Comparison of ENCODE assay signal across 8 cellular contexts in genomic region chr12:15627995-15628945, GRCh38.
DNase-seq lines count a peak whose midpoint lies in the region; ATAC-seq and TF ChIP-seq lines count a peak whose summit lies in the region.

No MANE protein-coding gene starts in this region.

- POLR2A ChIA-PET in HCT116 (lab: Charles Lee): no interaction called here

- no TSS peak for BruUV-seq in HCT116 (replicated peaks; lab: Mats Ljungman, UMichigan)

- H3K9ac ChIP-seq in HCT116 (ENCODE audit: low read length): peak overlapping the region; percentile 52

- H3K36me3 ChIP-seq in HCT116 (ENCODE audit: control insufficient read depth in 1 of 2, insufficient read depth in 2 of 2, low read length in 2 of 2): 0 out of 4 replicates have a peak, but pooled peaks cover 0 to 7% of the 10 kb centered on the region in 2 experiments
- peaks cover 18% of the 10 kb centered on the region for H3K36me3 ChIP-seq in brain microvascular endothelial cell (replicated peaks)
- peaks cover 0 to 26% (median 20%) of the 10 kb centered on the region in 4 donors for H3K36me3 ChIP-seq in stomach

- H3K27me3 ChIP-seq in HCT116 (ENCODE audit: insufficient read depth, low read length) (no peaks in the 10 kb centered on the region), brain microvascular endothelial cell (replicated peaks) (no peaks in the 10 kb centered on the region), layer of hippocampus (ENCODE audit: control insufficient read depth, insufficient read depth, low read length) (no peaks in the 10 kb centered on the region), stomach (no peaks in the 10 kb centered on the region)

- H3K27ac ChIP-seq in HCT116 (ENCODE audit: low read depth, low read length) (peak overlapping the region; percentile 85), brain microvascular endothelial cell (peak overlapping the region; percentile 98), layer of hippocampus (ENCODE audit: low read depth, low read length) (peak overlapping the region; percentile 23), stomach (peak overlapping the region in 4 of 5 donors; percentile 72 to 82 (median 76))

- peak overlapping the region; percentile 65 for H3K4me2 ChIP-seq in HCT116 (ENCODE audit: low read length)

- no peaks in the 10 kb centered on the region for H3K9me2 ChIP-seq in HCT116 (ENCODE audit: insufficient read depth)

- no peak for ATAC-seq in HCT116
- no peak for ATAC-seq in GM18511 (IDR thresholded peaks at IDR 0.05; ENCODE audit: unreplicated experiment)
- ATAC-seq in HG02885 (IDR thresholded peaks at IDR 0.05; ENCODE audit: poor library complexity, unreplicated experiment): no peak
- ATAC-seq in GM21723 (IDR thresholded peaks at IDR 0.05; ENCODE audit: unreplicated experiment): no peak

- RAD21 ChIA-PET in HCT116 (lab: Charles Lee; ENCODE audit: low non-redundant PET in 1 of 2, low total read pairs in 2 of 2, uncharacterized antibody in 2 of 2, unreplicated experiment in 2 of 2): no interaction called here

- no peaks in the 10 kb centered on the region; the same call in 1 of the 2 replicates for H3K79me2 ChIP-seq in HCT116 (ENCODE audit: insufficient read depth, low read length)

- H4K20me1 ChIP-seq in HCT116 (ENCODE audit: insufficient read depth): no peaks in the 10 kb centered on the region

- TF ChIP-seq CTCF in HCT116 (IDR thresholded peaks at IDR 0.05 in 2 of 3, conservative IDR thresholded peaks at IDR 0.05 in 1 of 3; ENCODE audit: borderline replicate concordance in 1 of 3, insufficient read depth in 1 of 3, low read depth in 2 of 3, low read length in 2 of 3): no peak
- no peak for TF ChIP-seq CTCF in brain microvascular endothelial cell (IDR thresholded peaks at IDR 0.05; ENCODE audit: low read depth, low read length, missing control alignments)
- no peak for TF ChIP-seq CTCF in stomach (IDR thresholded peaks at IDR 0.05)

- intact Hi-C loops in HCT116 (cut with micrococcal nuclease): no loop called here
- intact Hi-C loops in stomach (cut with DNase I; ENCODE audit: low total_unique reads): no loop called here

- no peak overlapping the region for H3K4me3 ChIP-seq in HCT116 (replicated peaks in 1 of 2; ENCODE audit: low read depth in 1 of 2, low read length in 2 of 2)
- H3K4me3 ChIP-seq in brain microvascular endothelial cell (ENCODE audit: low read depth, low read length): no peak overlapping the region
- no peak overlapping the region for H3K4me3 ChIP-seq in stomach

- no peak for TF ChIP-seq RAD21 in HCT116 (IDR thresholded peaks at IDR 0.05; ENCODE audit: low read depth)

- no peak overlapping the region for H2AFZ ChIP-seq in HCT116 (ENCODE audit: low read depth, low read length, poor library complexity, severe bottlenecking)

- DNase-seq in HCT116 (ENCODE audit: low read depth, low spot score): no peak
- DNase-seq in brain microvascular endothelial cell: no peak
- DNase-seq in stomach: no peak
- DNase-seq in cerebellar nuclear complex (lab: John Stamatoyannopoulos, UW): no peak

- 52 to 61% (median 56%) methylated on average over 4 of the region's 4 CpGs for WGBS in stomach, 5 donors

- H3K9me3 ChIP-seq in HCT116 (ENCODE audit: control insufficient read depth in 1 of 2, insufficient read depth in 1 of 2, low read depth in 1 of 2, low read length in 2 of 2) (no peaks in the 10 kb centered on the region), stomach (no peaks in the 10 kb centered on the region)

- no peak for TF ChIP-seq POLR2A in HCT116 (IDR thresholded peaks at IDR 0.05; ENCODE audit: borderline replicate concordance, extremely low read depth, insufficient read depth, insufficient read length)
- no peak for TF ChIP-seq POLR2A in stomach (IDR thresholded peaks at IDR 0.05)

- CTCF ChIA-PET in HCT116 (lab: Charles Lee): no interaction called here

- H3K4me1 ChIP-seq in HCT116 (ENCODE audit: control insufficient read depth in 1 of 2, insufficient read depth in 2 of 2, low read length in 2 of 2): peaks cover 54 to 57% of the 10 kb centered on the region in 2 experiments
- H3K4me1 ChIP-seq in stomach: peaks cover 0 to 32% (median 16%) of the 10 kb centered on the region in 4 donors

- TF ChIP-seq EP300 in stomach (IDR thresholded peaks at IDR 0.05): no peak

- in situ Hi-C loops in brain microvascular endothelial cell (cut with HindIII; ENCODE audit: low pct_ligation_motif_present, low sequenced_read_pairs): no loop called here

TF ChIP-seq in HCT116, 20 proteins besides CTCF, POLR2A, EP300 and RAD21:
- no peak for TF ChIP-seq CEBPB (IDR thresholded peaks at IDR 0.05; ENCODE audit: low read depth)
- no peak for TF ChIP-seq ATF3 (IDR thresholded peaks at IDR 0.05)
- TF ChIP-seq FOSL1 (IDR thresholded peaks at IDR 0.05; ENCODE audit: low read depth): no peak
- no peak for TF ChIP-seq JUND (IDR thresholded peaks at IDR 0.05)
- no peak for TF ChIP-seq POLR2AphosphoS5 (IDR thresholded peaks at IDR 0.05; ENCODE audit: low read depth, low read length)
- no peak for TF ChIP-seq EGR1 (IDR thresholded peaks at IDR 0.05; ENCODE audit: low read depth)
- TF ChIP-seq ZFX (IDR thresholded peaks at IDR 0.05): no peak
- no peak for TF ChIP-seq SP1 (IDR thresholded peaks at IDR 0.05; ENCODE audit: low read depth)
- TF ChIP-seq, protein P1, sequence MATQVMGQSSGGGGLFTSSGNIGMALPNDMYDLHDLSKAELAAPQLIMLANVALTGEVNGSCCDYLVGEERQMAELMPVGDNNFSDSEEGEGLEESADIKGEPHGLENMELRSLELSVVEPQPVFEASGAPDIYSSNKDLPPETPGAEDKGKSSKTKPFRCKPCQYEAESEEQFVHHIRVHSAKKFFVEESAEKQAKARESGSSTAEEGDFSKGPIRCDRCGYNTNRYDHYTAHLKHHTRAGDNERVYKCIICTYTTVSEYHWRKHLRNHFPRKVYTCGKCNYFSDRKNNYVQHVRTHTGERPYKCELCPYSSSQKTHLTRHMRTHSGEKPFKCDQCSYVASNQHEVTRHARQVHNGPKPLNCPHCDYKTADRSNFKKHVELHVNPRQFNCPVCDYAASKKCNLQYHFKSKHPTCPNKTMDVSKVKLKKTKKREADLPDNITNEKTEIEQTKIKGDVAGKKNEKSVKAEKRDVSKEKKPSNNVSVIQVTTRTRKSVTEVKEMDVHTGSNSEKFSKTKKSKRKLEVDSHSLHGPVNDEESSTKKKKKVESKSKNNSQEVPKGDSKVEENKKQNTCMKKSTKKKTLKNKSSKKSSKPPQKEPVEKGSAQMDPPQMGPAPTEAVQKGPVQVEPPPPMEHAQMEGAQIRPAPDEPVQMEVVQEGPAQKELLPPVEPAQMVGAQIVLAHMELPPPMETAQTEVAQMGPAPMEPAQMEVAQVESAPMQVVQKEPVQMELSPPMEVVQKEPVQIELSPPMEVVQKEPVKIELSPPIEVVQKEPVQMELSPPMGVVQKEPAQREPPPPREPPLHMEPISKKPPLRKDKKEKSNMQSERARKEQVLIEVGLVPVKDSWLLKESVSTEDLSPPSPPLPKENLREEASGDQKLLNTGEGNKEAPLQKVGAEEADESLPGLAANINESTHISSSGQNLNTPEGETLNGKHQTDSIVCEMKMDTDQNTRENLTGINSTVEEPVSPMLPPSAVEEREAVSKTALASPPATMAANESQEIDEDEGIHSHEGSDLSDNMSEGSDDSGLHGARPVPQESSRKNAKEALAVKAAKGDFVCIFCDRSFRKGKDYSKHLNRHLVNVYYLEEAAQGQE (IDR thresholded peaks at IDR 0.05; ENCODE audit: low read depth): no peak
- no peak for TF ChIP-seq ZBTB33 (IDR thresholded peaks at IDR 0.05; ENCODE audit: extremely low read depth, insufficient replicate concordance, low read length)
- no peak for TF ChIP-seq CBX3 (IDR thresholded peaks at IDR 0.05; ENCODE audit: low read depth)
- no peak for TF ChIP-seq ZNF274 (IDR thresholded peaks at IDR 0.05; ENCODE audit: low read depth, low read length)
- TF ChIP-seq YY1 (IDR thresholded peaks at IDR 0.05; ENCODE audit: extremely low read depth, insufficient replicate concordance, low read depth, low read length): no peak
- no peak for TF ChIP-seq SIN3A (IDR thresholded peaks at IDR 0.05; ENCODE audit: low read depth)
- TF ChIP-seq, protein P2, sequence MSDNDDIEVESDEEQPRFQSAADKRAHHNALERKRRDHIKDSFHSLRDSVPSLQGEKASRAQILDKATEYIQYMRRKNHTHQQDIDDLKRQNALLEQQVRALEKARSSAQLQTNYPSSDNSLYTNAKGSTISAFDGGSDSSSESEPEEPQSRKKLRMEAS (IDR thresholded peaks at IDR 0.05): no peak
- no peak for TF ChIP-seq EZH2 (IDR thresholded peaks at IDR 0.05)
- no peak for TF ChIP-seq ELF1 (IDR thresholded peaks at IDR 0.05; ENCODE audit: borderline replicate concordance, low read depth)
- no peak for TF ChIP-seq SRF (IDR thresholded peaks at IDR 0.05; ENCODE audit: low read depth)
- TF ChIP-seq TCF7L2 (IDR thresholded peaks at IDR 0.05; ENCODE audit: borderline replicate concordance, extremely low read depth, insufficient read depth, insufficient read length): no peak

Comparison
In these comparisons a context has a peak if more than half of its experiments do, and no peak if none do; other contexts are left out.
1. H3K27ac ChIP-seq: peak in every context shown above with its lines; median percentile 98 in brain microvascular endothelial cell; 85 in HCT116; 76 in stomach; 23 in layer of hippocampus.